17 cellular contexts compared by ENCODE assay signal in genomic region chr10:93150289-93150688, GRCh38.
DNase-seq lines count a peak whose midpoint lies in the region; ATAC-seq, FAIRE-seq and TF ChIP-seq lines count a peak whose summit lies in the region.
"Had no signal": no experiment of that assay in that cellular context is flagged by ENCODE, and none has a peak within 500 bp of the region (broad histone marks: within the 10 kb centered on the region; RNA-seq: fewer than 3 reads in every experiment).

No MANE protein-coding gene starts in this region.

- peak; percentile 49 to 69 for DNase-seq in AML-193 (lab: John Stamatoyannopoulos, UW)
- DNase-seq in GM12865 (ENCODE audit: low read depth), result peak; percentile 7
- DNase-seq in RPMI7951 (ENCODE audit: low read depth), result peak; percentile 81
- no peak for DNase-seq in occipital lobe (lab: John Stamatoyannopoulos, UW)
- no peak for DNase-seq in H54 (ENCODE audit: insufficient read length, low spot score)
- no peak for DNase-seq in effector memory CD8-positive, alpha-beta T cell
- DNase-seq: activated CD8-positive, alpha-beta memory T cell treated with anti-CD3 and anti-CD28 coated beads for 24 hours; BE2C; erythroblast; GOT3; left colon; NCI-H446 treated with DMSO at 0.1 percent for 48 hours; retina had no signal

- no peak for TF ChIP-seq POLR2A in H54 (IDR thresholded peaks at IDR 0.05; ENCODE audit: low read depth, low read length)

- no peak for TF ChIP-seq CTCF in GM12865 (IDR thresholded peaks at IDR 0.05; ENCODE audit: insufficient read depth, low read depth, low read length, missing control alignments)

- H3K27me3 Mint-ChIP-seq in effector memory CD8-positive, alpha-beta T cell, result peaks cover 20 to 47% of the 10 kb centered on the region in 2 donors

- no peak overlapping the region for H3K4me3 ChIP-seq in GM12865 (ENCODE audit: low read depth, low read length)

- no peak overlapping the region for H3K4me3 Mint-ChIP-seq in effector memory CD8-positive, alpha-beta T cell
- H3K4me3 Mint-ChIP-seq: activated naive CD8-positive, alpha-beta T cell; stimulated activated memory B cell treated with anti-CD40 and anti-IgM and Interleukin-4, amounts not matched to agents 10 μg/mL and 1 μg/mL and 100 μg/mL, for 72 hours had no signal

- H3K9me3 Mint-ChIP-seq in effector memory CD8-positive, alpha-beta T cell, result no peaks in the 10 kb centered on the region

- H3K4me1 Mint-ChIP-seq in effector memory CD8-positive, alpha-beta T cell (ENCODE audit: low read depth in 2 of 2), result peaks cover 3 to 10% of the 10 kb centered on the region in 2 donors
- H3K4me1 Mint-ChIP-seq: stimulated activated memory B cell treated with anti-CD40 and anti-IgM and Interleukin-4, amounts not matched to agents 10 μg/mL and 1 μg/mL and 100 μg/mL, for 72 hours had no signal

- no peak overlapping the region for H3K27ac Mint-ChIP-seq in effector memory CD8-positive, alpha-beta T cell
- H3K27ac Mint-ChIP-seq: activated naive CD8-positive, alpha-beta T cell; stimulated activated memory B cell treated with anti-CD40 and anti-IgM and Interleukin-4, amounts not matched to agents 10 μg/mL and 1 μg/mL and 100 μg/mL, for 72 hours had no signal

- H3K36me3 Mint-ChIP-seq in effector memory CD8-positive, alpha-beta T cell (ENCODE audit: insufficient read depth), result peaks cover 4% of the 10 kb centered on the region
- H3K36me3 Mint-ChIP-seq: stimulated activated memory B cell treated with anti-CD40 and anti-IgM and Interleukin-4, amounts not matched to agents 10 μg/mL and 1 μg/mL and 100 μg/mL, for 72 hours had no signal

- peak; percentile 75 for ATAC-seq in esophagus mucosa
- ATAC-seq in HG03378 (IDR thresholded peaks at IDR 0.05; ENCODE audit: unreplicated experiment), result no peak
- ATAC-seq in effector memory CD8-positive, alpha-beta T cell (replicated peaks), result no peak
- ATAC-seq: left colon; stimulated activated memory B cell treated with anti-CD40 and anti-IgM and Interleukin-4, amounts not matched to agents 10 μg/mL and 1 μg/mL and 100 μg/mL, for 72 hours had no signal

- FAIRE-seq in H54 (lab: Jason Lieb, UNC), result no peak

Comparison
In these comparisons a context has a peak if more than half of its experiments do, and no peak if none do; other contexts are left out.
1. DNase-seq: peak in AML-193 (2 of 2), GM12865 (single experiment) and RPMI7951 (single experiment); none in occipital lobe (single experiment), H54 (single experiment) and effector memory CD8-positive, alpha-beta T cell (0 of 3).